In genomic region chr6:37946021-37946420, GRCh38 we compare ENCODE assay signal across 30 cellular contexts.
DNase-seq lines count a peak whose midpoint lies in the region; ATAC-seq, FAIRE-seq and TF ChIP-seq lines count a peak whose summit lies in the region.
"Had no signal": no experiment of that assay in that cellular context is flagged by ENCODE, and none has a peak within 500 bp of the region (broad histone marks: within the 10 kb centered on the region; RNA-seq: fewer than 3 reads in every experiment).

No MANE protein-coding gene starts in this region.

- H3K36me3 ChIP-seq in pancreas: no peaks in the 10 kb centered on the region
- H3K36me3 ChIP-seq: breast epithelium, gastroesophageal sphincter, lower lobe of right lung had no signal

- H3K27me3 Mint-ChIP-seq in activated CD4-positive, alpha-beta memory T cell treated with anti-CD3 and anti-CD28 coated beads, Interleukin-2, amount 10 ng/mL, durations not matched to agents 7 days and 5 days: no peaks in the 10 kb centered on the region
- H3K27me3 Mint-ChIP-seq: activated naive CD4-positive, alpha-beta T cell treated with anti-CD3 and anti-CD28 coated beads, Interleukin-2, amount 50 U/mL, for 24 hours; CD4-positive, CD25-positive, alpha-beta regulatory T cell; naive thymus-derived CD4-positive, alpha-beta T cell; stimulated activated memory B cell treated with anti-CD40 and anti-IgM and Interleukin-4, amounts not matched to agents 10 μg/mL and 1 μg/mL and 100 μg/mL, for 72 hours had no signal

- 81 to 98% methylated on average over 1 of the region's 1 CpG for whole genome bisulfite sequencing in pancreas, 2 donors

- FAIRE-seq in pancreas (lab: Jason Lieb, UNC): no peak
- FAIRE-seq: endothelial cell of umbilical vein, GM19239, HTR-8/SVneo, TTC549 had no signal

- H3K4me1 ChIP-seq in pancreas: peaks cover 0 to 20% (median 0%) of the 10 kb centered on the region in 3 donors
- H3K4me1 ChIP-seq: breast epithelium had no signal

- H3K4me3 Mint-ChIP-seq in activated CD4-positive, alpha-beta memory T cell treated with anti-CD3 and anti-CD28 coated beads, Interleukin-2, amount 10 ng/mL, durations not matched to agents 7 days and 5 days: no peak overlapping the region
- H3K4me3 Mint-ChIP-seq: activated naive CD4-positive, alpha-beta T cell treated with anti-CD3 and anti-CD28 coated beads, Interleukin-2, amount 50 U/mL, for 24 hours; naive thymus-derived CD4-positive, alpha-beta T cell; stimulated activated memory B cell treated with anti-CD40 and anti-IgM and Interleukin-4, amounts not matched to agents 10 μg/mL and 1 μg/mL and 100 μg/mL, for 72 hours; T-helper 1 cell treated with Interleukin-12 subunit alpha and Interleukin-12 subunit beta and Interleukin-4 antibody, amounts not matched to agents 30 μg/mL and 1 μg/mL, for 36 hours had no signal

- DNase-seq in NCI-H2196 (lab: John Stamatoyannopoulos, UW; ENCODE audit: unreplicated experiment) (peak; percentile 11), NCI-H2196 treated with DMSO at 0.1 percent for 48 hours (lab: John Stamatoyannopoulos, UW; ENCODE audit: unreplicated experiment) (no peak), COLO829 (ENCODE audit: low spot score) (peak; percentile 32), NCI-H2227 (lab: John Stamatoyannopoulos, UW; ENCODE audit: unreplicated experiment) (peak; percentile 50), left kidney (ENCODE audit: low read depth, low spot score) (peak; percentile 17), SIG-M5 treated with dmso at 0.1 percent for 504 hours (lab: John Stamatoyannopoulos, UW; ENCODE audit: unreplicated experiment) (no peak), pancreas (no peak)
- DNase-seq in activated CD4-positive, alpha-beta memory T cell treated with anti-CD3 and anti-CD28 coated beads, Interleukin-2, amount 10 ng/mL, durations not matched to agents 7 days and 5 days: no peak
- DNase-seq: activated CD4-positive, alpha-beta T cell treated with anti-CD3 and anti-CD28 coated beads, Interleukin-2, amount 50 U/mL, for 48 hours; anterior cingulate cortex; CD4-positive, CD25-positive, alpha-beta regulatory T cell; EL; GOT3; lower lobe of right lung; naive thymus-derived CD4-positive, alpha-beta T cell; NCI-H1048; NCI-H446 treated with DMSO at 0.1 percent for 48 hours; PC-3 had no signal

- no peak overlapping the region for H3K4me3 ChIP-seq in pancreas
- H3K4me3 ChIP-seq: breast epithelium, gastroesophageal sphincter, lower lobe of right lung, skin epidermis had no signal

- no peaks in the 10 kb centered on the region for H3K9me3 ChIP-seq in pancreas
- H3K9me3 ChIP-seq: breast epithelium, gastroesophageal sphincter, lower lobe of right lung had no signal

- no peak overlapping the region for H3K27ac Mint-ChIP-seq in activated CD4-positive, alpha-beta memory T cell treated with anti-CD3 and anti-CD28 coated beads, Interleukin-2, amount 10 ng/mL, durations not matched to agents 7 days and 5 days
- H3K27ac Mint-ChIP-seq: activated naive CD4-positive, alpha-beta T cell treated with anti-CD3 and anti-CD28 coated beads, Interleukin-2, amount 50 U/mL, for 24 hours; activated T-helper 2 cell treated with anti-CD3 and anti-CD28 coated beads, Interferon-gamma antibody, Interleukin-2, Interleukin-4, amounts not matched to agents 10 μg/mL and 5 μg/mL and 100 μg/mL, durations not matched to agents 14 hours and 24 hours and 36 hours; naive thymus-derived CD4-positive, alpha-beta T cell; stimulated activated memory B cell treated with anti-CD40 and anti-IgM and Interleukin-4, amounts not matched to agents 10 μg/mL and 1 μg/mL and 100 μg/mL, for 72 hours; T-helper 1 cell treated with Interleukin-12 subunit alpha and Interleukin-12 subunit beta and Interleukin-4 antibody, amounts not matched to agents 30 μg/mL and 1 μg/mL, for 36 hours had no signal

- no peak overlapping the region for H3K27ac ChIP-seq in pancreas
- H3K27ac ChIP-seq: breast epithelium, gastroesophageal sphincter, lower lobe of right lung, skin epidermis had no signal

- H3K27me3 ChIP-seq in pancreas: no peaks in the 10 kb centered on the region
- H3K27me3 ChIP-seq: breast epithelium, gastroesophageal sphincter had no signal

- no peaks in the 10 kb centered on the region for H3K36me3 Mint-ChIP-seq in activated CD4-positive, alpha-beta memory T cell treated with anti-CD3 and anti-CD28 coated beads, Interleukin-2, amount 10 ng/mL, durations not matched to agents 7 days and 5 days (ENCODE audit: low read depth)

- POLR2A ChIA-PET in activated CD4-positive, alpha-beta memory T cell treated with anti-CD3 and anti-CD28 coated beads, Interleukin-2, amount 10 ng/mL, durations not matched to agents 7 days and 5 days (lab: Charles Lee): no interaction called here

- intact Hi-C loops in pancreas (cut with DNase I): no loop called here

- H3K9me3 Mint-ChIP-seq in activated CD4-positive, alpha-beta memory T cell treated with anti-CD3 and anti-CD28 coated beads, Interleukin-2, amount 10 ng/mL, durations not matched to agents 7 days and 5 days: no peaks in the 10 kb centered on the region
- H3K9me3 Mint-ChIP-seq: activated naive CD4-positive, alpha-beta T cell treated with anti-CD3 and anti-CD28 coated beads, Interleukin-2, amount 50 U/mL, for 24 hours; T-helper 1 cell treated with Interleukin-12 subunit alpha and Interleukin-12 subunit beta and Interleukin-4 antibody, amounts not matched to agents 30 μg/mL and 1 μg/mL, for 36 hours had no signal

- no peak for TF ChIP-seq CTCF in pancreas (IDR thresholded peaks at IDR 0.05)

- peaks cover 7% of the 10 kb centered on the region for H3K4me1 Mint-ChIP-seq in activated CD4-positive, alpha-beta memory T cell treated with anti-CD3 and anti-CD28 coated beads, Interleukin-2, amount 10 ng/mL, durations not matched to agents 7 days and 5 days

- CTCF ChIA-PET in activated CD4-positive, alpha-beta memory T cell treated with anti-CD3 and anti-CD28 coated beads, Interleukin-2, amount 10 ng/mL, durations not matched to agents 7 days and 5 days (lab: Charles Lee): no interaction called here

- ATAC-seq in pancreas: no peak
- ATAC-seq: gastroesophageal sphincter; naive thymus-derived CD4-positive, alpha-beta T cell; PC-3; SK-N-SH treated with all-trans-retinoic acid at 6 μM for 48 hours; stimulated activated memory B cell treated with anti-CD40 and anti-IgM and Interleukin-4, amounts not matched to agents 10 μg/mL and 1 μg/mL and 100 μg/mL, for 72 hours had no signal

Comparison
In these comparisons a context has a peak if more than half of its experiments do, and no peak if none do; other contexts are left out.
1. DNase-seq: peak in NCI-H2196 (single experiment), COLO829 (single experiment), NCI-H2227 (single experiment) and left kidney (single experiment); none in NCI-H2196 treated with DMSO at 0.1 percent for 48 hours (single experiment), SIG-M5 treated with dmso at 0.1 percent for 504 hours (single experiment), pancreas (0 of 6) and activated CD4-positive, alpha-beta memory T cell treated with anti-CD3 and anti-CD28 coated beads, Interleukin-2, amount 10 ng/mL, durations not matched to agents 7 days and 5 days (single experiment).